1 cellular context compared by ENCODE assay signal in the genomic region with DNA sequence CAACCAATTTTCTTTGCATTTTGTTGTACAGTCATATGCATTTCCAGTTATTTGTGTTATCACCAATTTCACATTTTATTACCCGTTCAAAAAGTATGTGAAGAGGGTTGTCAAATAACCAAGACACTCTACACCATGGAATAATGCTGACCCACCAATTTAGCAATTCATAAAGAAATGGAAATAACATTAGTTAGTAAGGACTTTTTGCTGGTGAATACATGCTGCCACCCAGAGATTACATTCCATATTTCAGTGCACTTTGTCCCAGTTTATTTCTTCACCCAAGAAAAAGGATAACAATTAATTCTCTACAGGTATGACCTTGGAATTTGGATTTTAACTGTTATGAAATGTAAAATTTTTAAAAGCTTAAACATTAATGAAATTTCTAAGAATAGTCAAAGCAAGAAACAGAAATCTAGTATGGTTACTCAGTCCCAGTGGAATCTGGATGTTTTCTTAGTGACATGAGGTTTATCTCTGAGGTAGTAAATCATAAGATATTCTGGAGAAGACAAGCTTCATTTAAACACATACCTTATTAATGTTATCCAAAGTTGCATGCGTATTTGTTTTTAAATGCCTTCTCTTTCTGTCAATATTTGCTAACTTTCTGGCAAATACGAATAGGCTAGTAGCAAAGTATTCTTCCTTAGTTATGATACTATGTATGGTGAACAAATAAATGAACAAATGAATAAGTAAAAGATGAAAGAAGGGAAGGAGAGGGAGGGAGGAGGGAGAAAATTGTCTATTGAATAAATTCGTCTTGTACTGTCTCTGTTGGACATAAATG.
TF ChIP-seq lines count a peak whose summit lies in the region.

No MANE protein-coding gene starts in this region.

TF ChIP-seq in GM23338, 12 proteins besides CTCF, POLR2A, EP300 and RAD21 (continued from another document):
- TF ChIP-seq, protein P1, sequence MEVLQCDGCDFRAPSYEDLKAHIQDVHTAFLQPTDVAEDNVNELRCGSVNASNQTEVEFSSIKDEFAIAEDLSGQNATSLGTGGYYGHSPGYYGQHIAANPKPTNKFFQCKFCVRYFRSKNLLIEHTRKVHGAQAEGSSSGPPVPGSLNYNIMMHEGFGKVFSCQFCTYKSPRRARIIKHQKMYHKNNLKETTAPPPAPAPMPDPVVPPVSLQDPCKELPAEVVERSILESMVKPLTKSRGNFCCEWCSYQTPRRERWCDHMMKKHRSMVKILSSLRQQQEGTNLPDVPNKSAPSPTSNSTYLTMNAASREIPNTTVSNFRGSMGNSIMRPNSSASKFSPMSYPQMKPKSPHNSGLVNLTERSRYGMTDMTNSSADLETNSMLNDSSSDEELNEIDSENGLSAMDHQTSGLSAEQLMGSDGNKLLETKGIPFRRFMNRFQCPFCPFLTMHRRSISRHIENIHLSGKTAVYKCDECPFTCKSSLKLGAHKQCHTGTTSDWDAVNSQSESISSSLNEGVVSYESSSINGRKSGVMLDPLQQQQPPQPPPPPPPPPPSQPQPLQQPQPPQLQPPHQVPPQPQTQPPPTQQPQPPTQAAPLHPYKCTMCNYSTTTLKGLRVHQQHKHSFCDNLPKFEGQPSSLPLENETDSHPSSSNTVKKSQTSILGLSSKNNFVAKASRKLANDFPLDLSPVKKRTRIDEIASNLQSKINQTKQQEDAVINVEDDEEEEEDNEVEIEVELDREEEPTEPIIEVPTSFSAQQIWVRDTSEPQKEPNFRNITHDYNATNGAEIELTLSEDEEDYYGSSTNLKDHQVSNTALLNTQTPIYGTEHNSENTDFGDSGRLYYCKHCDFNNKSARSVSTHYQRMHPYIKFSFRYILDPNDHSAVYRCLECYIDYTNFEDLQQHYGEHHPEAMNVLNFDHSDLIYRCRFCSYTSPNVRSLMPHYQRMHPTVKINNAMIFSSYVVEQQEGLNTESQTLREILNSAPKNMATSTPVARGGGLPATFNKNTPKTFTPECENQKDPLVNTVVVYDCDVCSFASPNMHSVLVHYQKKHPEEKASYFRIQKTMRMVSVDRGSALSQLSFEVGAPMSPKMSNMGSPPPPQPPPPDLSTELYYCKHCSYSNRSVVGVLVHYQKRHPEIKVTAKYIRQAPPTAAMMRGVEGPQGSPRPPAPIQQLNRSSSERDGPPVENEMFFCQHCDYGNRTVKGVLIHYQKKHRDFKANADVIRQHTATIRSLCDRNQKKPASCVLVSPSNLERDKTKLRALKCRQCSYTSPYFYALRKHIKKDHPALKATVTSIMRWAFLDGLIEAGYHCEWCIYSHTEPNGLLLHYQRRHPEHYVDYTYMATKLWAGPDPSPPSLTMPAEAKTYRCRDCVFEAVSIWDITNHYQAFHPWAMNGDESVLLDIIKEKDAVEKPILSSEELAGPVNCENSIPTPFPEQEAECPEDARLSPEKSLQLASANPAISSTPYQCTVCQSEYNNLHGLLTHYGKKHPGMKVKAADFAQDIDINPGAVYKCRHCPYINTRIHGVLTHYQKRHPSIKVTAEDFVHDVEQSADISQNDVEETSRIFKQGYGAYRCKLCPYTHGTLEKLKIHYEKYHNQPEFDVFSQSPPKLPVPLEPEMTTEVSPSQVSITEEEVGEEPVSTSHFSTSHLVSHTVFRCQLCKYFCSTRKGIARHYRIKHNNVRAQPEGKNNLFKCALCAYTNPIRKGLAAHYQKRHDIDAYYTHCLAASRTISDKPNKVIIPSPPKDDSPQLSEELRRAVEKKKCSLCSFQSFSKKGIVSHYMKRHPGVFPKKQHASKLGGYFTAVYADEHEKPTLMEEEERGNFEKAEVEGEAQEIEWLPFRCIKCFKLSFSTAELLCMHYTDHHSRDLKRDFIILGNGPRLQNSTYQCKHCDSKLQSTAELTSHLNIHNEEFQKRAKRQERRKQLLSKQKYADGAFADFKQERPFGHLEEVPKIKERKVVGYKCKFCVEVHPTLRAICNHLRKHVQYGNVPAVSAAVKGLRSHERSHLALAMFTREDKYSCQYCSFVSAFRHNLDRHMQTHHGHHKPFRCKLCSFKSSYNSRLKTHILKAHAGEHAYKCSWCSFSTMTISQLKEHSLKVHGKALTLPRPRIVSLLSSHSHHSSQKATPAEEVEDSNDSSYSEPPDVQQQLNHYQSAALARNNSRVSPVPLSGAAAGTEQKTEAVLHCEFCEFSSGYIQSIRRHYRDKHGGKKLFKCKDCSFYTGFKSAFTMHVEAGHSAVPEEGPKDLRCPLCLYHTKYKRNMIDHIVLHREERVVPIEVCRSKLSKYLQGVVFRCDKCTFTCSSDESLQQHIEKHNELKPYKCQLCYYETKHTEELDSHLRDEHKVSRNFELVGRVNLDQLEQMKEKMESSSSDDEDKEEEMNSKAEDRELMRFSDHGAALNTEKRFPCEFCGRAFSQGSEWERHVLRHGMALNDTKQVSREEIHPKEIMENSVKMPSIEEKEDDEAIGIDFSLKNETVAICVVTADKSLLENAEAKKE (CRISPR knock-in tag; IDR thresholded peaks at IDR 0.05), result no peak
- TF ChIP-seq STAT1 (IDR thresholded peaks at IDR 0.05; ENCODE audit: unreplicated experiment) (no peak), POLR2AphosphoS5 (IDR thresholded peaks at IDR 0.05; ENCODE audit: low read depth) (no peak)
